ENCODE assay signal across 9 cellular contexts in genomic region chr4:182068920-182069319, GRCh38.
"Had no signal": no experiment of that assay in that cellular context is flagged by ENCODE, and none has a peak within 500 bp of the region (broad histone marks: within the 10 kb centered on the region; RNA-seq: fewer than 3 reads in every experiment).

No MANE protein-coding gene starts in this region.

- H3K27me3 Mint-ChIP-seq: IgD-negative memory B cell had no signal

- DNase-seq: H9, HCEC 1CT, KBM-7 had no signal

- H3K36me3 Mint-ChIP-seq: IgD-negative memory B cell had no signal

- H3K4me3 ChIP-seq: GM23338 had no signal

- H3K4me3 Mint-ChIP-seq: GM23338, H9 had no signal

- H3K27ac Mint-ChIP-seq: IgD-negative memory B cell had no signal

- FAIRE-seq: H1, H54, HepG2 had no signal

- H2AFZ ChIP-seq: GM23338 had no signal

- H3K4me1 Mint-ChIP-seq: IgD-negative memory B cell had no signal

- H3K27ac ChIP-seq: HL-60 had no signal

- ATAC-seq: HepG2 had no signal
